ENCODE assay signal across 8 cellular contexts in genomic region chrX:155070975-155071693, GRCh38.
A peak's percentile ranks its signal among the peaks of the same experiment; 100 is the strongest.
DNase-seq lines count a peak whose midpoint lies in the region; ATAC-seq, FAIRE-seq and TF ChIP-seq lines count a peak whose summit lies in the region.

TSS of gene BRCC3 (plus strand) at chrX:155071508. CDS start at chrX:155071528, 20 bp downstream.
TSS of gene CMC4 (minus strand) at chrX:155071136. CDS start at chrX:155064023, 7,113 bp downstream.
TSS of gene MTCP1 (minus strand) at chrX:155071136. CDS start at chrX:155066010, 5,126 bp downstream.

- H3K36me3 ChIP-seq in mucosa of rectum (ENCODE audit: control insufficient read depth in 2 of 2, insufficient read depth in 2 of 2, low read length in 2 of 2): peaks cover 0 to 3% of the 10 kb centered on the region in 2 donors

- H3K9ac ChIP-seq in mucosa of rectum (ENCODE audit: low read depth in 1 of 2, low read length in 2 of 2): peak within 1 kb of the TSS; percentile 76 to 79

- TF ChIP-seq POLR2A in erythroblast (IDR thresholded peaks at IDR 0.05; ENCODE audit: low read length): peak; percentile 69

- H3K9me3 ChIP-seq in mucosa of rectum (ENCODE audit: control insufficient read depth in 2 of 2, low read length in 2 of 2): no peaks in the 10 kb centered on the region

- ATAC-seq in GM21515 (IDR thresholded peaks at IDR 0.05; ENCODE audit: unreplicated experiment): peak; percentile 87

- no peaks in the 10 kb centered on the region for H3K27me3 ChIP-seq in mucosa of rectum (ENCODE audit: control insufficient read depth in 2 of 2, insufficient read depth in 2 of 2, low read length in 2 of 2)

- peaks cover 0 to 4% of the 10 kb centered on the region in 2 donors for H3K4me1 ChIP-seq in mucosa of rectum (ENCODE audit: control insufficient read depth in 2 of 2, insufficient read depth in 2 of 2, low read length in 2 of 2)

- peak; percentile 40 for DNase-seq in D721Med (ENCODE audit: insufficient read length, low spot score)
- peak; percentile 77 for DNase-seq in HuH-7 (ENCODE audit: low spot score)
- peak; percentile 94 for DNase-seq in OCI-M1 (lab: John Stamatoyannopoulos, UW)
- peak; percentile 51 for DNase-seq in activated T-cell treated with anti-CD3 and anti-CD28 coated beads for 4 hours
- peak; percentile 92 to 93 for DNase-seq in erythroblast (lab: John Stamatoyannopoulos, UW)
- DNase-seq in stimulated activated CD8-positive, alpha-beta memory T cell treated with anti-CD3 and anti-CD28 coated beads, Interleukin-4, amount 100 ng/mL, for 4 hours (ENCODE audit: low read depth in 2 of 2, low spot score in 1 of 2): peak; percentile 29 to 45

- H3K4me3 ChIP-seq in mucosa of rectum (ENCODE audit: low read length in 2 of 2): peak within 1 kb of the TSS; percentile 81 to 86

- no peak for TF ChIP-seq CTCF in D721Med (IDR thresholded peaks at IDR 0.05; ENCODE audit: insufficient read depth, missing control alignments)

- FAIRE-seq in D721Med (lab: Jason Lieb, UNC): no peak

- peak within 1 kb of the TSS; percentile 81 to 89 for H3K27ac ChIP-seq in mucosa of rectum (ENCODE audit: low read depth in 2 of 2, low read length in 2 of 2)

Comparison
In these comparisons a context has a peak if more than half of its experiments do, and no peak if none do; other contexts are left out.
1. Peak in every context shown above with its lines: DNase-seq, ATAC-seq, H3K4me3 ChIP-seq and H3K27ac ChIP-seq.
2. DNase-seq: peak in every context shown above with its lines; median percentile 94 in OCI-M1; 92 in erythroblast; 77 in HuH-7; 51 in activated T-cell treated with anti-CD3 and anti-CD28 coated beads for 4 hours; 40 in D721Med; 37 in stimulated activated CD8-positive, alpha-beta memory T cell treated with anti-CD3 and anti-CD28 coated beads, Interleukin-4, amount 100 ng/mL, for 4 hours.